In genomic region chr1:17241091-17242074, GRCh38 we compare ENCODE assay signal across 11 cellular contexts. TPM values are rescaled to one million over a fixed set of nuclear protein-coding genes. Genes with fewer than 3 reads are reported as not detected.
DNase-seq lines count a peak whose midpoint lies in the region; ATAC-seq and TF ChIP-seq lines count a peak whose summit lies in the region.
"Not testable (repeated sequence)": the region's sequence is repeated elsewhere in the genome, so short reads cannot be mapped to it uniquely, and the experiment has no call there.
"Had no signal": no experiment of that assay in that cellular context is flagged by ENCODE, and none has a peak within 500 bp of the region (broad histone marks: within the 10 kb centered on the region; RNA-seq: fewer than 3 reads in every experiment).

No MANE protein-coding gene starts in this region.

- not testable (repeated sequence) for TF ChIP-seq CTCF in GM23338 (conservative IDR thresholded peaks at IDR 0.05; ENCODE audit: low read depth in 2 of 2); chondrocyte (IDR thresholded peaks at IDR 0.05); nephron (IDR thresholded peaks at IDR 0.05; ENCODE audit: unreplicated experiment in 3 of 3); osteocyte (IDR thresholded peaks at IDR 0.05)

- H3K27me3 Mint-ChIP-seq in GM23338 (ENCODE audit: insufficient read depth, low read depth, poor library complexity) (peaks cover 26% of the 10 kb centered on the region), nephron (ENCODE audit: low read depth) (peaks cover 63% of the 10 kb centered on the region)
- H3K27me3 Mint-ChIP-seq in chondrocyte (ENCODE audit: low read depth); osteocyte (ENCODE audit: unreplicated experiment): not testable (repeated sequence)

- H3K4me1 Mint-ChIP-seq in GM23338, result peaks cover 20% of the 10 kb centered on the region
- H3K4me1 Mint-ChIP-seq in chondrocyte (ENCODE audit: low read depth), result peaks cover 26% of the 10 kb centered on the region
- peaks cover 24% of the 10 kb centered on the region for H3K4me1 Mint-ChIP-seq in nephron
- peaks cover 65% of the 10 kb centered on the region for H3K4me1 Mint-ChIP-seq in osteocyte (ENCODE audit: unreplicated experiment)

- ATAC-seq in GM23338, result not testable (repeated sequence)

- not testable (repeated sequence) for H3K9me3 ChIP-seq in SK-N-MC (ENCODE audit: low read depth, low read length); iPS-15b (ENCODE audit: control insufficient read depth, insufficient read depth, low read length)

- H2AFZ ChIP-seq in GM23338, result not testable (repeated sequence)

- 0 out of 2 replicates have a peak overlapping the region, but pooled peaks have one; percentile 43 for H3K4me2 ChIP-seq in GM23338

- peak overlapping the region; percentile 33; the same call in 1 of the 3 replicates for H3K4me3 Mint-ChIP-seq in GM23338
- H3K4me3 Mint-ChIP-seq in chondrocyte (ENCODE audit: unreplicated experiment); osteocyte (ENCODE audit: unreplicated experiment): not testable (repeated sequence)
- peak overlapping the region; percentile 28 to 55 (median 38) for H3K4me3 Mint-ChIP-seq in nephron

- not testable (repeated sequence) for H3F3A ChIP-seq in GM23338 (replicated peaks; ENCODE audit: low read depth)

- not testable (repeated sequence) for H3K36me3 Mint-ChIP-seq in GM23338 (ENCODE audit: low read depth); chondrocyte (ENCODE audit: low read depth); nephron (ENCODE audit: low read depth); osteocyte (ENCODE audit: unreplicated experiment)

- not testable (repeated sequence) for H3K27ac ChIP-seq in GM23338 (ENCODE audit: low read depth)
- H3K27ac ChIP-seq in SK-N-MC, result peak overlapping the region; percentile 52; the same call in 1 of the 2 replicates

- H3K9me2 ChIP-seq in GM23338 (ENCODE audit: insufficient read depth), result not testable (repeated sequence)

- not testable (repeated sequence) for H3K27ac Mint-ChIP-seq in GM23338; chondrocyte (ENCODE audit: unreplicated experiment); nephron
- H3K27ac Mint-ChIP-seq in osteocyte (ENCODE audit: unreplicated experiment), result peak overlapping the region; percentile 58

- not testable (repeated sequence) for H3K4me3 ChIP-seq in GM23338, SK-N-MC
- peak overlapping the region; percentile 30 for H3K4me3 ChIP-seq in iPS-15b (ENCODE audit: low read depth, low read length)

- not testable (repeated sequence) for H3K27me3 ChIP-seq in GM23338 (ENCODE audit: insufficient read depth); iPS-15b (ENCODE audit: control insufficient read depth, insufficient read depth, low read length)

- DNase-seq in GM23338 (ENCODE audit: low spot score); SK-N-MC (ENCODE audit: low read depth, low spot score); osteocyte (ENCODE audit: extremely low spot score, unreplicated experiment): not testable (repeated sequence)
- peak; percentile 34 for DNase-seq in NAMALWA (ENCODE audit: low spot score)
- DNase-seq in NCI-H2171 treated with DMSO at 0.1 percent for 48 hours (lab: John Stamatoyannopoulos, UW), result peak; percentile 94
- peak; percentile 63 for DNase-seq in chondrocyte (ENCODE audit: low spot score)

- H4K20me1 ChIP-seq in GM23338 (replicated peaks; ENCODE audit: insufficient read depth), result not testable (repeated sequence)

- H3K9ac ChIP-seq in SK-N-MC (ENCODE audit: insufficient read length); iPS-15b (ENCODE audit: low read depth, low read length): not testable (repeated sequence)

- H3K79me2 ChIP-seq in GM23338 (replicated peaks; ENCODE audit: insufficient read depth), result not testable (repeated sequence)

- not testable (repeated sequence) for H3K36me3 ChIP-seq in GM23338 (ENCODE audit: insufficient read depth); SK-N-MC (ENCODE audit: insufficient read depth, low read length); iPS-15b (ENCODE audit: control insufficient read depth, insufficient read depth, low read length)

- H3K4me1 ChIP-seq in GM23338 (ENCODE audit: insufficient read depth); iPS-15b (ENCODE audit: control insufficient read depth, insufficient read depth, low read length): not testable (repeated sequence)

- not testable (repeated sequence) for H3K9me3 Mint-ChIP-seq in GM23338; chondrocyte (ENCODE audit: low read depth); nephron; osteocyte (ENCODE audit: unreplicated experiment)

RNA-seq across cellular contexts. Expression of gene PADI3, which starts 7.5 kb away (rescaled TPM):
- 0.58 and 0.80 TPM in 2 replicates for total RNA-seq in GM23338 (2014; rRNA removed; shearing (Covaris generic))
- polyA plus RNA-seq in GM23338 (2016; fragmentation: Nextera tagmentation; extraction: Ambion mirVana), result 0.21 and 0.37 TPM in 2 replicates
- total RNA-seq in chondrocyte, result not detected in 3 replicates
- 0.39 and 0.73 TPM in 2 replicates for total RNA-seq in osteocyte
- total RNA-seq: CD8-positive, alpha-beta T cell had no signal
- polyA plus RNA-seq: CD14-positive monocyte had no signal

RNA-seq across cellular contexts. Expression of gene PADI1, which starts 36.5 kb away (rescaled TPM):
- 0.27 and 0.28 TPM in 2 replicates for total RNA-seq in GM23338 (2014; rRNA removed; shearing (Covaris generic))
- 0.26 TPM in 2 replicates for polyA plus RNA-seq in GM23338 (2016; fragmentation: Nextera tagmentation; extraction: Ambion mirVana)
- total RNA-seq in chondrocyte, result 0.41 to 0.97 TPM (median 0.70 TPM) in 3 replicates
- total RNA-seq in osteocyte, result 1.2 and 1.7 TPM in 2 replicates
- total RNA-seq: CD8-positive, alpha-beta T cell had no signal
- polyA plus RNA-seq: AG04450, CD14-positive monocyte had no signal
